In genomic region chr18:55402731-55403405, GRCh38 we compare ENCODE assay signal across 10 cellular contexts.
DNase-seq lines count a peak whose midpoint lies in the region; ATAC-seq and TF ChIP-seq lines count a peak whose summit lies in the region.
"Had no signal": no experiment of that assay in that cellular context is flagged by ENCODE, and none has a peak within 500 bp of the region (broad histone marks: within the 10 kb centered on the region; RNA-seq: fewer than 3 reads in every experiment).

No MANE protein-coding gene starts in this region.

- in situ Hi-C loops in GM23248 (cut with MboI): loop anchor here (25.0 kb wide), 1 partner anchor 1159 kb away; no protein-coding TSS in a partner anchor
- in situ Hi-C loops in gastrocnemius medialis (cut with MboI; ENCODE audit: low sequenced_read_pairs in 4 of 4): loop anchor here in 2 of 4 donors (10.0 to 25.0 kb wide), 5 partner anchors 78 to 384 kb away; no protein-coding TSS in a partner anchor

- H3K27me3 ChIP-seq in GM23248 (replicated peaks; ENCODE audit: insufficient read depth) (no peaks in the 10 kb centered on the region), gastrocnemius medialis (no peaks in the 10 kb centered on the region)

- TF ChIP-seq POLR2A in gastrocnemius medialis (IDR thresholded peaks at IDR 0.05): no peak

- intact Hi-C loops in gastrocnemius medialis (cut with DNase I; ENCODE audit: low total_unique reads): loop anchor here (5.0 kb wide), 2 partner anchors 66 to 374 kb away; no protein-coding TSS in a partner anchor

- WGBS in GM23248 (ENCODE audit: low coverage in 1 of 2, low lambda C conversion rate in 2 of 2, missing lambda C conversion rate in 2 of 2), 2 experiments: 3 to 5% methylated on average over 10 of the region's 10 CpGs

- peaks cover 79% of the 10 kb centered on the region for H3K79me2 ChIP-seq in GM23248 (ENCODE audit: insufficient read depth)

- no peaks in the 10 kb centered on the region for H4K20me1 ChIP-seq in GM23248 (ENCODE audit: insufficient read depth)

- peak overlapping the region; percentile 88 for H3K27ac ChIP-seq in GM23248
- peak overlapping the region; percentile 80 to 85 (median 81) for H3K27ac ChIP-seq in gastrocnemius medialis

- ATAC-seq in gastrocnemius medialis (no peak), GM18517 (IDR thresholded peaks at IDR 0.05; ENCODE audit: unreplicated experiment) (no peak), GM21423 (IDR thresholded peaks at IDR 0.05; ENCODE audit: unreplicated experiment) (no peak), HG03097 (IDR thresholded peaks at IDR 0.05; ENCODE audit: low FRiP score, unreplicated experiment) (no peak)

- H3K36me3 ChIP-seq in GM23248 (ENCODE audit: low read depth) (no peaks in the 10 kb centered on the region), gastrocnemius medialis (no peaks in the 10 kb centered on the region)

- H3K9ac ChIP-seq in GM23248: peak overlapping the region; percentile 80

- H3K9me2 ChIP-seq in GM23248 (ENCODE audit: insufficient read depth): no peaks in the 10 kb centered on the region

- H3K4me3 ChIP-seq in GM23248: peak overlapping the region; percentile 79
- H3K4me3 ChIP-seq in foreskin fibroblast (ENCODE audit: low read depth in 1 of 2, low read length in 2 of 2): peak overlapping the region; percentile 32 to 63
- H3K4me3 ChIP-seq in gastrocnemius medialis: peak overlapping the region; percentile 49 to 50 (median 50)

- H3K4me2 ChIP-seq in GM23248 (ENCODE audit: unreplicated experiment): peak overlapping the region; percentile 98

- H3K4me1 ChIP-seq in GM23248 (ENCODE audit: insufficient read depth) (peaks cover 49% of the 10 kb centered on the region), gastrocnemius medialis (peaks cover 73 to 96% of the 10 kb centered on the region in 2 donors)

- H2AFZ ChIP-seq in GM23248: peak overlapping the region; percentile 74

- no peak for TF ChIP-seq CTCF in foreskin fibroblast (IDR thresholded peaks at IDR 0.05; ENCODE audit: low read depth, low read length)
- TF ChIP-seq CTCF in gastrocnemius medialis (IDR thresholded peaks at IDR 0.05 in 4 of 5, conservative IDR thresholded peaks at IDR 0.05 in 1 of 5): no peak

- H3F3A ChIP-seq in GM23248 (ENCODE audit: insufficient read depth): peaks cover 53% of the 10 kb centered on the region

- H3K9me3 ChIP-seq in GM23248 (ENCODE audit: low read depth): no peaks in the 10 kb centered on the region
- no peaks in the 10 kb centered on the region for H3K9me3 ChIP-seq in gastrocnemius medialis

- peak; percentile 63 for DNase-seq in GM23248
- peak in 1 of 2 donors; percentile 54 for DNase-seq in foreskin fibroblast
- no peak for DNase-seq in gastrocnemius medialis
- DNase-seq in mucosa of gallbladder (ENCODE audit: low spot score): no peak
- DNase-seq: activated B cell treated with CpG ODN at 0.5 μM for 24 hours, GDM1 had no signal

TF ChIP-seq in PFSK-1, 5 proteins besides CTCF, POLR2A, EP300 and RAD21:
- TF ChIP-seq SIN3A (IDR thresholded peaks at IDR 0.05; ENCODE audit: borderline replicate concordance, insufficient read depth, low read length): peak; percentile 79; the same call in 1 of the 2 replicates
- TF ChIP-seq TAF1 (IDR thresholded peaks at IDR 0.05; ENCODE audit: borderline replicate concordance, insufficient read depth, low read length): no peak
- 0 out of 4 replicates have a peak, but pooled peaks of 1 of the 2 experiments have one; percentile 17 for TF ChIP-seq REST (IDR thresholded peaks at IDR 0.05; ENCODE audit: insufficient read depth in 1 of 2, low read depth in 2 of 2, low read length in 2 of 2)
